In genomic region chr2:72605836-72606442, GRCh38 we compare ENCODE assay signal across 8 cellular contexts.
A peak's percentile ranks its signal among the peaks of the same experiment; 100 is the strongest.
DNase-seq lines count a peak whose midpoint lies in the region; ATAC-seq and TF ChIP-seq lines count a peak whose summit lies in the region.

No MANE protein-coding gene starts in this region.

- no peaks in the 10 kb centered on the region for H3K4me1 ChIP-seq in liver (ENCODE audit: control insufficient read depth in 4 of 4, insufficient read depth in 4 of 4, low read length in 3 of 4)

- H3K9ac ChIP-seq in liver (ENCODE audit: low read depth in 1 of 2, low read length in 2 of 2) = no peak overlapping the region

- TF ChIP-seq CTCF in WI38 (IDR thresholded peaks at IDR 0.05; ENCODE audit: low read depth, low read length) = peak; percentile 54; the same call in 1 of the 2 replicates
- peak; percentile 55 for TF ChIP-seq CTCF in liver (IDR thresholded peaks at IDR 0.05; ENCODE audit: low read depth, low read length, missing input control)

- peak; percentile 61 to 68 for TF ChIP-seq RAD21 in liver (IDR thresholded peaks at IDR 0.05)

- POLR2A ChIA-PET in HEK293T (lab: Yijun Ruan, JAX) = interaction anchor here (0.6 kb wide), 1 partner anchor 26 kb away, joined by 3 read pairs; no protein-coding TSS in a partner anchor

- H3K36me3 ChIP-seq in liver (ENCODE audit: control insufficient read depth in 4 of 4, insufficient read depth in 3 of 4, low read depth in 1 of 4, low read length in 3 of 4) = no peaks in the 10 kb centered on the region

- DNase-seq in CD1c-positive myeloid dendritic cell (ENCODE audit: extremely low spot score) (peak; percentile 2), HEK293T (ENCODE audit: extremely low spot score) (peak; percentile 7)
- no peak for DNase-seq in activated naive CD4-positive, alpha-beta T cell (lab: John Stamatoyannopoulos, UW)
- DNase-seq in activated CD4-positive, alpha-beta T cell treated with anti-CD3 and anti-CD28 coated beads, Interleukin-2, amount 50 U/mL, for 1 hour = no peak

- H3K9me3 ChIP-seq in liver (ENCODE audit: control insufficient read depth in 4 of 4, low read length in 3 of 4) = no peaks in the 10 kb centered on the region

- CTCF ChIA-PET in HEK293T (lab: Yijun Ruan, JAX) = interaction anchor here (0.6 to 1.2 kb wide), 5 partner anchors 9 to 808 kb away, joined by 3 to 4 read pairs (median 3); no protein-coding TSS in a partner anchor

- H3K4me3 ChIP-seq in WI38 (ENCODE audit: low read depth, low read length) (no peak overlapping the region), liver (ENCODE audit: low read depth in 1 of 3, low read length in 3 of 3) (no peak overlapping the region)

- ATAC-seq in GM19324 (IDR thresholded peaks at IDR 0.05; ENCODE audit: low FRiP score, unreplicated experiment) = no peak
- no peak for ATAC-seq in HG02623 (IDR thresholded peaks at IDR 0.05; ENCODE audit: unreplicated experiment)

- H3K27me3 ChIP-seq in liver (ENCODE audit: control insufficient read depth in 4 of 4, insufficient read depth in 4 of 4, low read length in 3 of 4) = no peaks in the 10 kb centered on the region

- no peak overlapping the region for H3K27ac ChIP-seq in liver (ENCODE audit: low read depth in 1 of 2, low read length in 2 of 2)

- WGBS in liver = 78% methylated on average over 3 of the region's 3 CpGs

TF ChIP-seq in HEK293T, 16 proteins besides CTCF, POLR2A, EP300 and RAD21:
- no peak for TF ChIP-seq BHLHE40 (IDR thresholded peaks at IDR 0.05; ENCODE audit: borderline replicate concordance)
- no peak for TF ChIP-seq NFRKB (IDR thresholded peaks at IDR 0.05)
- no peak for TF ChIP-seq SUZ12 (IDR thresholded peaks at IDR 0.05)
- TF ChIP-seq L3MBTL2 (conservative IDR thresholded peaks at IDR 0.05) = no peak
- no peak for TF ChIP-seq ZNF384 (IDR thresholded peaks at IDR 0.05)
- no peak for TF ChIP-seq FOXA1 (IDR thresholded peaks at IDR 0.05)
- TF ChIP-seq ARNT (IDR thresholded peaks at IDR 0.05) = no peak
- TF ChIP-seq, protein P1, sequence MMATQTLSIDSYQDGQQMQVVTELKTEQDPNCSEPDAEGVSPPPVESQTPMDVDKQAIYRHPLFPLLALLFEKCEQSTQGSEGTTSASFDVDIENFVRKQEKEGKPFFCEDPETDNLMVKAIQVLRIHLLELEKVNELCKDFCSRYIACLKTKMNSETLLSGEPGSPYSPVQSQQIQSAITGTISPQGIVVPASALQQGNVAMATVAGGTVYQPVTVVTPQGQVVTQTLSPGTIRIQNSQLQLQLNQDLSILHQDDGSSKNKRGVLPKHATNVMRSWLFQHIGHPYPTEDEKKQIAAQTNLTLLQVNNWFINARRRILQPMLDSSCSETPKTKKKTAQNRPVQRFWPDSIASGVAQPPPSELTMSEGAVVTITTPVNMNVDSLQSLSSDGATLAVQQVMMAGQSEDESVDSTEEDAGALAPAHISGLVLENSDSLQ (IDR thresholded peaks at IDR 0.05) = no peak
- TF ChIP-seq TARDBP (IDR thresholded peaks at IDR 0.05) = no peak
- no peak for TF ChIP-seq SP1 (IDR thresholded peaks at IDR 0.05)
- TF ChIP-seq FOXK2 (IDR thresholded peaks at IDR 0.05) = no peak

TF ChIP-seq in liver, 16 proteins besides CTCF, POLR2A, EP300 and RAD21:
- TF ChIP-seq NR2F2 (IDR thresholded peaks at IDR 0.05) (no peak), EGR1 (IDR thresholded peaks at IDR 0.05; ENCODE audit: low read depth in 2 of 2) (no peak), TAF1 (conservative IDR thresholded peaks at IDR 0.05) (no peak), SP1 (IDR thresholded peaks at IDR 0.05) (no peak), YY1 (IDR thresholded peaks at IDR 0.05) (no peak), ZBTB33 (IDR thresholded peaks at IDR 0.05) (no peak), GABPA (IDR thresholded peaks at IDR 0.05 in 1 of 2, conservative IDR thresholded peaks at IDR 0.05 in 1 of 2) (no peak), JUND (IDR thresholded peaks at IDR 0.05) (no peak), HNF4G (IDR thresholded peaks at IDR 0.05) (no peak)
- TF ChIP-seq, protein P2, sequence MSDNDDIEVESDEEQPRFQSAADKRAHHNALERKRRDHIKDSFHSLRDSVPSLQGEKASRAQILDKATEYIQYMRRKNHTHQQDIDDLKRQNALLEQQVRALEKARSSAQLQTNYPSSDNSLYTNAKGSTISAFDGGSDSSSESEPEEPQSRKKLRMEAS (IDR thresholded peaks at IDR 0.05) = no peak
- TF ChIP-seq, protein P3, sequence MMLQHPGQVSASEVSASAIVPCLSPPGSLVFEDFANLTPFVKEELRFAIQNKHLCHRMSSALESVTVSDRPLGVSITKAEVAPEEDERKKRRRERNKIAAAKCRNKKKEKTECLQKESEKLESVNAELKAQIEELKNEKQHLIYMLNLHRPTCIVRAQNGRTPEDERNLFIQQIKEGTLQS (IDR thresholded peaks at IDR 0.05) = no peak

Comparison
In these comparisons a context has a peak if more than half of its experiments do, and no peak if none do; other contexts are left out.
1. DNase-seq: peak in CD1c-positive myeloid dendritic cell (single experiment) and HEK293T (single experiment); none in activated naive CD4-positive, alpha-beta T cell (0 of 4) and activated CD4-positive, alpha-beta T cell treated with anti-CD3 and anti-CD28 coated beads, Interleukin-2, amount 50 U/mL, for 1 hour (single experiment).